Comparison of ENCODE assay signal across 8 cellular contexts in the genomic region with DNA sequence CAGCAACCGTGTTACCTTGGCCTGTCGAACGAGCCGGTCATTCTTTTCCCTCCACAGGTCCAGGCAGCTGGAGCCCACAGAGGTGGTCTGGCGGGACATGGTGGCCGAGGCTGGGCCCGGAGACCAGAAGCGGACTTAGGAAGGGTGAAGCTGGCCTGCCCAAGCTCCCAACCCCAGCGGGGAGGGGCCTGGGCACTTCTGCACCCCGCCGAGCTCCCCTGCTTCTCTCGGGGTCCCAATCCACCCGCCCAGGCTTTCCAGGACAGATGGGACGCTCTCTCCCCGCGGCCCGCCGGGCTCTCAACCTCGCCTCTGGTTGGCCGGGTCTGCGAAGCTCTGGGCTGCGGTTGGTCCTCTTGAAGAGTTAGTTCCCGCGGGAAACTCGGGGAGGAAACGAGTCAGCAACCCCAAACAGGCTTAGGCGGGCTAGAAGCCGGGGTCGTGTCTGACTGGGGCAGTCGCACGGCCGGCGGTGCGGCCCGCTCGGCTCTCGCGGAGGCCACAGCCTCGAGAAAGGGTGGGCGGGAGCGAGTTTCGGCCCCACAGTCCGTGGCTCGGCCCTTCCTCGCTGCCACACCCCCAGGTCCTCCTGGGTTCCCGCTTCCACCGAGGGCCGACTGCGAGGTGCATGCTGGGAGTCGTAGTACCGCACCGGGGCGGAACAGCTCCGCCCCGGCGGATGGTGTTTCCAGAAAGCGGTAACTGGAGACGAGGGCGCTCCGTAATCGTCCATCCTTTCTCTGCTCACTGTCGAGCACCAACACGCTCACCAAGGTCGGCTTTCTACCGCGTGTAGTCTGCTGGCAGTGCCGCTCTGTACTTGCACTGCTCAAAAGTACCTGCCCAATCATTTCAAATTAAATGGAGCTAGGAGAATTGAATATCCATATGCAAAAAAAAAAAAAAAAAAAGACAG. TPM values are rescaled to one million over a fixed set of nuclear protein-coding genes. Genes with fewer than 3 reads are reported as not detected.
DNase-seq lines count a peak whose midpoint lies in the region; ATAC-seq and TF ChIP-seq lines count a peak whose summit lies in the region.

A gene (minus strand): TSS at position 517 of the 916 bp plus-strand sequence. CDS start 418 bp downstream, at position 99.

- H3K36me3 ChIP-seq in HUES6 (ENCODE audit: control insufficient read depth, insufficient read depth, low read length) (peaks cover 36% of the 10 kb centered on the region), OCI-LY3 (replicated peaks; ENCODE audit: low read depth, low read length) (peaks cover 12% of the 10 kb centered on the region)

- H3K27ac Mint-ChIP-seq in Calu3 (ENCODE audit: unreplicated experiment), result peak within 1 kb of the TSS; percentile 67

- H3K9me3 Mint-ChIP-seq in Calu3 (ENCODE audit: low read depth, unreplicated experiment), result no peaks in the 10 kb centered on the region

- peak; percentile 84 for DNase-seq in Calu3
- peak; percentile 69 for DNase-seq in activated T-cell treated with anti-CD3 and anti-CD28 coated beads for 1 hour (ENCODE audit: low read depth)
- DNase-seq in epithelial cell of esophagus (ENCODE audit: low read depth), result peak; percentile 95
- DNase-seq in stimulated activated CD8-positive, alpha-beta memory T cell treated with anti-CD3 and anti-CD28 coated beads, Interleukin-4, amount 100 ng/mL, for 1 hour (ENCODE audit: low read depth in 2 of 2, low spot score in 1 of 2), result peak; percentile 49 to 54

- H3K79me2 ChIP-seq in OCI-LY3 (ENCODE audit: low read length), result peaks cover 20% of the 10 kb centered on the region

- no peaks in the 10 kb centered on the region for H4K20me1 ChIP-seq in OCI-LY3 (ENCODE audit: insufficient read depth, low read length)

- H3K27ac ChIP-seq in HUES6 (ENCODE audit: low read depth, low read length) (peak within 1 kb of the TSS; percentile 78), OCI-LY3 (ENCODE audit: low read length) (peak within 1 kb of the TSS; percentile 64)

- H3K9me3 ChIP-seq in HUES6 (ENCODE audit: control insufficient read depth, insufficient read depth, low read depth, low read length) (no peaks in the 10 kb centered on the region), OCI-LY3 (ENCODE audit: insufficient read depth, low read length) (no peaks in the 10 kb centered on the region), mononuclear cell (ENCODE audit: low read depth, low read length) (no peaks in the 10 kb centered on the region)

- H3K4me1 Mint-ChIP-seq in Calu3 (ENCODE audit: low read depth, unreplicated experiment), result peaks cover 18% of the 10 kb centered on the region

- no TSS peak for BruUV-seq in Calu3 (replicated peaks; lab: Mats Ljungman, UMichigan)

- peak within 1 kb of the TSS; percentile 81 for H3K4me3 Mint-ChIP-seq in Calu3 (ENCODE audit: low read depth, unreplicated experiment)

- intact Hi-C loops in Calu3 (cut with micrococcal nuclease; ENCODE audit: unreplicated experiment), result no loop called here

- H3K4me1 ChIP-seq in HUES6 (ENCODE audit: control insufficient read depth, insufficient read depth, low read length), result peaks cover 4% of the 10 kb centered on the region; the same call in 1 of the 2 replicates
- H3K4me1 ChIP-seq in OCI-LY3 (ENCODE audit: low read length), result peaks cover 9% of the 10 kb centered on the region
- peaks cover 30% of the 10 kb centered on the region for H3K4me1 ChIP-seq in mononuclear cell (ENCODE audit: insufficient read depth, low read length)

- H3K36me3 Mint-ChIP-seq in Calu3 (ENCODE audit: insufficient read depth, unreplicated experiment), result peaks cover 19% of the 10 kb centered on the region

- H3K27me3 ChIP-seq in HUES6 (ENCODE audit: control insufficient read depth, insufficient read depth, low read length), result no peaks in the 10 kb centered on the region
- H3K27me3 ChIP-seq in OCI-LY3 (ENCODE audit: low read depth, low read length), result no peaks in the 10 kb centered on the region
- no peaks in the 10 kb centered on the region for H3K27me3 ChIP-seq in mononuclear cell (ENCODE audit: insufficient read depth, low read length)

- CTCF ChIA-PET in Calu3 (lab: Charles Lee), result interaction anchor here (0.6 to 0.9 kb wide), 9 partner anchors 8 to 431 kb away, joined by 3 to 9 read pairs (median 4); a partner anchor contains a TSS

- peak within 1 kb of the TSS; percentile 88 for H2AFZ ChIP-seq in OCI-LY3 (ENCODE audit: low read depth, low read length)

- TF ChIP-seq CTCF in Calu3 (IDR thresholded peaks at IDR 0.05; ENCODE audit: unreplicated experiment) (no peak), OCI-LY3 (IDR thresholded peaks at IDR 0.05; ENCODE audit: low read depth, low read length) (no peak), epithelial cell of esophagus (IDR thresholded peaks at IDR 0.05; ENCODE audit: insufficient read depth, low read depth, low read length, missing control alignments) (no peak)

- peak within 1 kb of the TSS; percentile 91 for H3K4me3 ChIP-seq in HUES6 (ENCODE audit: low read depth, low read length)
- H3K4me3 ChIP-seq in OCI-LY3 (ENCODE audit: low read length), result peak within 1 kb of the TSS; percentile 93
- H3K4me3 ChIP-seq in epithelial cell of esophagus (ENCODE audit: low read length), result peak within 1 kb of the TSS; percentile 83
- peak within 1 kb of the TSS; percentile 85 for H3K4me3 ChIP-seq in mononuclear cell (ENCODE audit: low read length)

- H3K4me2 ChIP-seq in OCI-LY3 (ENCODE audit: low read length), result peak within 1 kb of the TSS; percentile 95

- H3K9ac ChIP-seq in HUES6 (ENCODE audit: low read length) (peak within 1 kb of the TSS; percentile 88), OCI-LY3 (ENCODE audit: low read length) (peak within 1 kb of the TSS; percentile 91)

- peak; percentile 89 for ATAC-seq in GM21390 (IDR thresholded peaks at IDR 0.05; ENCODE audit: unreplicated experiment)

- H3K27me3 Mint-ChIP-seq in Calu3 (ENCODE audit: unreplicated experiment), result no peaks in the 10 kb centered on the region

RNA-seq across cellular contexts. Expression of the gene that starts here (rescaled TPM):
- 38.8 and 46.2 TPM in 2 replicates for total RNA-seq in Calu3 (2022)
- 6.9 TPM for total RNA-seq in mononuclear cell

Comparison
In these comparisons a context has a peak if more than half of its experiments do, and no peak if none do; other contexts are left out.
1. Peak in every context shown above with its lines: DNase-seq, ATAC-seq, H3K4me3 ChIP-seq and H3K27ac ChIP-seq.